In the genomic region with DNA sequence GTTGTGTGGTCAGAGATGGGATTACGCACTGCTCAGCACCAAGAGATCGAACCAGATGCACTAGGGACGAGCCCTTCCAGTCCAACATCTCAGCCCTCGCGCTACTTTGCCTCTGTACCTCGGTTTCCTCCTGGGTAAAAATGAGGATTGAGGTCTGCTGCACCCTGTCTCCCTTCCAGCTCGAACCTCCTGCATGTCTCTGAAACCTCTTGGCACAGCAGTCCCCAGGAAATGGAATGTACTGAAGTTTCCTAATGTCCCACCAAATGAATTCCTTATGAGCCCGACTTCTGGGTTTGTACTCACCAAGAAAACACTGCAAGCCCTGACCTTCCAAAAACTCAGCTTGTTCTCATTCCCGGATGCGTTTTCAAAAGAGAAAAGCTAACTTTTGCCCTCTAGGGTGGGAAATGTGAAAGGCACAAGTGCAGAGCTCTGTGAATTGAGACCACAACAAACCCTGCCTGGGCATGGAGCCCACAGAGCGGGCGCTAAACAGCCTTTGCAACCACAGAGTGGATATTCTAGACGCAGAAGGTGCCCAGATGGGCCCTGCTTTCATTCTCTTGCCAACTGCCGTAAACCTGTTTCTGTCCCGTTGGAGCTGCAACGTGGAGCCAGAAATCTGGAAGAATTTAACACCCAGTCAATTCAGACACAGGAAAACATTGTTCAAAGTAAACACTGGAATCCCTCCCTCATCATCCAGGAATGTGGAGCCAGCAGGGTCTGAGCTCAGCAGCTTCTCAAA, we compare ENCODE assay signal across 9 cellular contexts. TPM values are rescaled to one million over a fixed set of nuclear protein-coding genes. Genes with fewer than 3 reads are reported as not detected.
A peak's percentile ranks its signal among the peaks of the same experiment; 100 is the strongest.
DNase-seq lines count a peak whose midpoint lies in the region; ATAC-seq and TF ChIP-seq lines count a peak whose summit lies in the region.
"Had no signal": no experiment of that assay in that cellular context is flagged by ENCODE, and none has a peak within 500 bp of the region (broad histone marks: within the 10 kb centered on the region; RNA-seq: fewer than 3 reads in every experiment).

No MANE protein-coding gene starts in this region.

- intact Hi-C loops in Right ventricle myocardium superior (cut with DNase I) = loop anchor here (5.0 kb wide), 1 partner anchor 195 kb away; no protein-coding TSS in a partner anchor
- intact Hi-C loops in psoas muscle (cut with DNase I) = loop anchor here (2.0 to 5.0 kb wide), 3 partner anchors 42 to 196 kb away; no protein-coding TSS in a partner anchor

- peak overlapping the region; percentile 9 for H3K4me3 ChIP-seq in psoas muscle

- CTCF ChIA-PET in activated CD8-positive, alpha-beta memory T cell treated with anti-CD3 and anti-CD28 coated beads, Interleukin-2, amount 10 ng/mL, durations not matched to agents 7 days and 5 days (lab: Charles Lee) = interaction anchor here (1.0 kb wide), 1 partner anchor 14 kb away, joined by 3 read pairs; no protein-coding TSS in a partner anchor

- H3K4me1 Mint-ChIP-seq in activated CD8-positive, alpha-beta memory T cell treated with anti-CD3 and anti-CD28 coated beads, Interleukin-2, amount 10 ng/mL, durations not matched to agents 7 days and 5 days = no peaks in the 10 kb centered on the region

- TF ChIP-seq CTCF in psoas muscle (IDR thresholded peaks at IDR 0.05) = peak; percentile 49

- H3K4me3 Mint-ChIP-seq in activated CD8-positive, alpha-beta memory T cell treated with anti-CD3 and anti-CD28 coated beads, Interleukin-2, amount 10 ng/mL, durations not matched to agents 7 days and 5 days = no peak overlapping the region
- H3K4me3 Mint-ChIP-seq: naive thymus-derived CD4-positive, alpha-beta T cell had no signal

- peaks cover 4% of the 10 kb centered on the region for H3K9me3 ChIP-seq in psoas muscle

- peaks cover 18% of the 10 kb centered on the region for H3K36me3 Mint-ChIP-seq in activated CD8-positive, alpha-beta memory T cell treated with anti-CD3 and anti-CD28 coated beads, Interleukin-2, amount 10 ng/mL, durations not matched to agents 7 days and 5 days

- peak; percentile 73 for ATAC-seq in Right ventricle myocardium superior (ENCODE audit: poor library complexity)
- ATAC-seq in psoas muscle = peak; percentile 87 to 93 (median 88)
- no peak for ATAC-seq in HG03175 (IDR thresholded peaks at IDR 0.05; ENCODE audit: unreplicated experiment)
- ATAC-seq in activated CD8-positive, alpha-beta memory T cell treated with anti-CD3 and anti-CD28 coated beads, Interleukin-2, amount 10 ng/mL, durations not matched to agents 7 days and 5 days = no peak
- ATAC-seq in HG02870 (IDR thresholded peaks at IDR 0.05; ENCODE audit: unreplicated experiment) = no peak
- ATAC-seq in HG03139 (IDR thresholded peaks at IDR 0.05; ENCODE audit: unreplicated experiment) = no peak
- ATAC-seq: naive thymus-derived CD4-positive, alpha-beta T cell had no signal

- H3K27ac Mint-ChIP-seq in activated CD8-positive, alpha-beta memory T cell treated with anti-CD3 and anti-CD28 coated beads, Interleukin-2, amount 10 ng/mL, durations not matched to agents 7 days and 5 days = no peak overlapping the region
- H3K27ac Mint-ChIP-seq: naive thymus-derived CD4-positive, alpha-beta T cell had no signal

- 6 to 20% (median 15%) methylated on average over 16 of the region's 16 CpGs for WGBS in psoas muscle, 3 donors

- DNase-seq in DMS79 treated with DMSO at 0.1 percent for 48 hours (lab: John Stamatoyannopoulos, UW) (peak; percentile 57), T1000 (lab: John Stamatoyannopoulos, UW) (peak; percentile 20), Right ventricle myocardium superior (peak; percentile 78), psoas muscle (peak; percentile 88 to 94)
- no peak for DNase-seq in activated CD8-positive, alpha-beta memory T cell treated with anti-CD3 and anti-CD28 coated beads, Interleukin-2, amount 10 ng/mL, durations not matched to agents 7 days and 5 days
- DNase-seq: naive thymus-derived CD4-positive, alpha-beta T cell had no signal

- peaks cover 7% of the 10 kb centered on the region for H3K9me3 Mint-ChIP-seq in activated CD8-positive, alpha-beta memory T cell treated with anti-CD3 and anti-CD28 coated beads, Interleukin-2, amount 10 ng/mL, durations not matched to agents 7 days and 5 days (ENCODE audit: low read depth)

- no peaks in the 10 kb centered on the region for H3K36me3 ChIP-seq in psoas muscle (ENCODE audit: insufficient read depth in 1 of 2, low read depth in 1 of 2)

- peaks cover 28% of the 10 kb centered on the region for H3K4me1 ChIP-seq in psoas muscle

- H3K27me3 Mint-ChIP-seq in activated CD8-positive, alpha-beta memory T cell treated with anti-CD3 and anti-CD28 coated beads, Interleukin-2, amount 10 ng/mL, durations not matched to agents 7 days and 5 days = no peaks in the 10 kb centered on the region
- H3K27me3 Mint-ChIP-seq: naive thymus-derived CD4-positive, alpha-beta T cell had no signal

- no peaks in the 10 kb centered on the region for H3K27me3 ChIP-seq in psoas muscle (ENCODE audit: insufficient read depth in 3 of 3, low read length in 2 of 3)

- peak overlapping the region; percentile 90 for H3K27ac ChIP-seq in psoas muscle

RNA-seq across cellular contexts. Expression of a gene that starts 10.3 kb away (rescaled TPM):
- total RNA-seq in Right ventricle myocardium superior = 1.9 TPM
- total RNA-seq in psoas muscle = 1 to 10 TPM in 1 of 4 donors, under 1 TPM in 3; 0.62 to 2.0 (median 0.86) TPM
- polyA plus RNA-seq in psoas muscle = under 1 TPM in 2 of 3 donors, not detected in 1; 0.29 to 0.31 TPM
- 1 to 10 TPM; 4.9 to 8.4 TPM for total RNA-seq in activated CD8-positive, alpha-beta memory T cell treated with anti-CD3 and anti-CD28 coated beads, Interleukin-2, amount 10 ng/mL, durations not matched to agents 7 days and 5 days

Comparison
In these comparisons a context has a peak if more than half of its experiments do, and no peak if none do; other contexts are left out.
1. ATAC-seq: peak in Right ventricle myocardium superior (single experiment) and psoas muscle (4 of 4); none in HG03175 (single experiment), activated CD8-positive, alpha-beta memory T cell treated with anti-CD3 and anti-CD28 coated beads, Interleukin-2, amount 10 ng/mL, durations not matched to agents 7 days and 5 days (single experiment), HG02870 (single experiment) and HG03139 (single experiment).